Comparison of ENCODE assay signal across 10 cellular contexts in genomic region chr1:14923400-14924011, GRCh38.
A peak's percentile ranks its signal among the peaks of the same experiment; 100 is the strongest.
DNase-seq lines count a peak whose midpoint lies in the region; ATAC-seq and TF ChIP-seq lines count a peak whose summit lies in the region.
"Had no signal": no experiment of that assay in that cellular context is flagged by ENCODE, and none has a peak within 500 bp of the region (broad histone marks: within the 10 kb centered on the region; RNA-seq: fewer than 3 reads in every experiment).

No MANE protein-coding gene starts in this region.

- H3K4me3 Mint-ChIP-seq in IgD-negative memory B cell = peak overlapping the region; percentile 38 to 88 (median 79)
- H3K4me3 Mint-ChIP-seq in neural crest cell = peak overlapping the region; percentile 85

- H3K27ac ChIP-seq in colonic mucosa = no peak overlapping the region

- no peaks in the 10 kb centered on the region for H3K36me3 ChIP-seq in colonic mucosa

- H3K4me3 ChIP-seq in AG10803 (ENCODE audit: low read length) (peak overlapping the region; percentile 44), colonic mucosa (peak overlapping the region; percentile 17)

- intact Hi-C loops in colonic mucosa (cut with DNase I) = no loop called here

- H3K9me3 ChIP-seq in colonic mucosa = no peaks in the 10 kb centered on the region

- no peak for ATAC-seq in esophagus mucosa

- H3K9ac ChIP-seq in colonic mucosa (ENCODE audit: low read depth in 2 of 2, low read length in 2 of 2) = peak overlapping the region in 1 of 2 donors; percentile 35

- H3K9me3 Mint-ChIP-seq in IgD-negative memory B cell (no peaks in the 10 kb centered on the region), neural crest cell (no peaks in the 10 kb centered on the region)

- H3K27ac Mint-ChIP-seq in IgD-negative memory B cell (no peak overlapping the region), neural crest cell (ENCODE audit: unreplicated experiment) (no peak overlapping the region)

- no peak for TF ChIP-seq CTCF in AG10803 (conservative IDR thresholded peaks at IDR 0.05; ENCODE audit: low read length)
- TF ChIP-seq CTCF in colonic mucosa (IDR thresholded peaks at IDR 0.05) = no peak
- no peak for TF ChIP-seq CTCF in neural crest cell (conservative IDR thresholded peaks at IDR 0.05)

- H3K27me3 Mint-ChIP-seq in IgD-negative memory B cell = peaks cover 32% of the 10 kb centered on the region
- H3K27me3 Mint-ChIP-seq in neural crest cell (ENCODE audit: low read depth) = peaks cover 58% of the 10 kb centered on the region

- H3K4me1 ChIP-seq in colonic mucosa = no peaks in the 10 kb centered on the region

- H3K27me3 ChIP-seq in colonic mucosa = peaks cover 7% of the 10 kb centered on the region

- H3K4me1 Mint-ChIP-seq in IgD-negative memory B cell (peaks cover 4 to 9% (median 5%) of the 10 kb centered on the region in 3 donors), neural crest cell (peaks cover 12% of the 10 kb centered on the region)

- H3K36me3 Mint-ChIP-seq in IgD-negative memory B cell (no peaks in the 10 kb centered on the region), neural crest cell (ENCODE audit: low read depth) (no peaks in the 10 kb centered on the region)

- DNase-seq in AG10803 (ENCODE audit: low read depth) = no peak
- no peak for DNase-seq in colonic mucosa
- DNase-seq in neural crest cell (ENCODE audit: low read depth, low spot score) = no peak
- no peak for DNase-seq in RKO (ENCODE audit: low spot score)
- DNase-seq in stimulated activated CD4-positive, alpha-beta T cell treated with anti-CD3 and anti-CD28 coated beads, Interleukin-12 subunit alpha, Interleukin-12 subunit beta, amount 100 ng/mL, for 4 hours = no peak
- DNase-seq in DMS79 (lab: John Stamatoyannopoulos, UW) = no peak
- DNase-seq: effector CD4-positive, alpha-beta T cell; SHP77 had no signal
